In the genomic region with DNA sequence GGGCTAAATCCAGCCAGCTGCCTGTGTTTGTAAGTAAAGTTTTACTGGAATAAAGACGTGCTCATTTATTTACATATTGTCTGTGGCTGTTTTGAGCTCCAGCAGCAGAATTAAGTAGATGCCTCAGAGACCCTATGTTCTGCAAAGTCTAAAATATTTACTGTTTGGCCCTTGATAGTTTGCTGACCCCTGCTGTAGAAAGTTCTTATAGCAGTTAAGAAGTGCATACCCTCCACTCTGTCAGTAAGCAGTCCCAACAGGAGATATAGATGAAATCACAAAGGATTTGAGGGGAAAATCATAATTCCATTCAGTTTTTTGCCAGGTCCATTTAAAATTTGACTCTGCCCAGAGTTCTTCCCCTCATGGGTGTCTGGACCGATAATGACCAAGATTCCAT, we compare ENCODE assay signal across 8 cellular contexts. TPM values are rescaled to one million over a fixed set of nuclear protein-coding genes. Genes with fewer than 3 reads are reported as not detected.
DNase-seq lines count a peak whose midpoint lies in the region; ATAC-seq and TF ChIP-seq lines count a peak whose summit lies in the region.

No MANE protein-coding gene starts in this region.

- no peaks in the 10 kb centered on the region for H3K27me3 Mint-ChIP-seq in CD4-positive, alpha-beta T cell

- H3K79me2 ChIP-seq in HCT116 (ENCODE audit: insufficient read depth, low read length) = no peaks in the 10 kb centered on the region

- no peak overlapping the region for H3K4me3 Mint-ChIP-seq in CD4-positive, alpha-beta T cell

- POLR2A ChIA-PET in CD4-positive, alpha-beta T cell (lab: Charles Lee) = no interaction called here
- POLR2A ChIA-PET in HCT116 (lab: Charles Lee) = no interaction called here

- H3K27me3 ChIP-seq in CD4-positive, alpha-beta T cell (ENCODE audit: control insufficient read depth, insufficient read depth, low read length) = no peaks in the 10 kb centered on the region
- H3K27me3 ChIP-seq in HCT116 (ENCODE audit: insufficient read depth, low read length) = no peaks in the 10 kb centered on the region

- DNase-seq in CD4-positive, alpha-beta T cell = no peak
- DNase-seq in HCT116 (ENCODE audit: low read depth, low spot score) = no peak
- DNase-seq in left kidney (ENCODE audit: low read depth, low spot score) = peak; percentile 46
- no peak for DNase-seq in lower leg skin (ENCODE audit: low spot score in 2 of 2)
- no peak for DNase-seq in nucleus accumbens (lab: John Stamatoyannopoulos, UW)
- no peak for DNase-seq in RPMI8226

- H2AFZ ChIP-seq in HCT116 (ENCODE audit: low read depth, low read length, poor library complexity, severe bottlenecking) = no peak overlapping the region

- peaks cover 96% of the 10 kb centered on the region for H3K36me3 Mint-ChIP-seq in CD4-positive, alpha-beta T cell (ENCODE audit: low read depth)

- peaks cover 24 to 34% of the 10 kb centered on the region in 2 experiments; a peak in 3 of 4 replicates for H3K36me3 ChIP-seq in HCT116 (ENCODE audit: control insufficient read depth in 1 of 2, insufficient read depth in 2 of 2, low read length in 2 of 2)

- TF ChIP-seq CTCF in CD4-positive, alpha-beta T cell (IDR thresholded peaks at IDR 0.05) = peak; percentile 27
- peak; percentile 36 to 71 (median 56); a peak in 5 of 6 replicates for TF ChIP-seq CTCF in HCT116 (IDR thresholded peaks at IDR 0.05 in 2 of 3, conservative IDR thresholded peaks at IDR 0.05 in 1 of 3; ENCODE audit: borderline replicate concordance in 1 of 3, insufficient read depth in 1 of 3, low read depth in 2 of 3, low read length in 2 of 3)
- peak; percentile 48; the same call in 1 of the 2 replicates for TF ChIP-seq CTCF in WI38 (IDR thresholded peaks at IDR 0.05; ENCODE audit: low read depth, low read length)
- TF ChIP-seq CTCF in lower leg skin (IDR thresholded peaks at IDR 0.05) = no peak

- no peaks in the 10 kb centered on the region for H4K20me1 ChIP-seq in HCT116 (ENCODE audit: insufficient read depth)

- peak; percentile 72 for TF ChIP-seq RAD21 in HCT116 (IDR thresholded peaks at IDR 0.05; ENCODE audit: low read depth)

- no peaks in the 10 kb centered on the region for H3K9me3 ChIP-seq in CD4-positive, alpha-beta T cell (ENCODE audit: control insufficient read depth, low read length)
- H3K9me3 ChIP-seq in HCT116 (ENCODE audit: control insufficient read depth in 1 of 2, insufficient read depth in 1 of 2, low read depth in 1 of 2, low read length in 2 of 2) = no peaks in the 10 kb centered on the region

- no peak overlapping the region for H3K27ac ChIP-seq in CD4-positive, alpha-beta T cell (ENCODE audit: low read depth, low read length)
- H3K27ac ChIP-seq in HCT116 (ENCODE audit: low read depth, low read length) = no peak overlapping the region

- no peak for TF ChIP-seq POLR2A in HCT116 (IDR thresholded peaks at IDR 0.05; ENCODE audit: borderline replicate concordance, extremely low read depth, insufficient read depth, insufficient read length)
- no peak for TF ChIP-seq POLR2A in lower leg skin (IDR thresholded peaks at IDR 0.05)

- intact Hi-C loops in CD4-positive, alpha-beta T cell (cut with DNase I, micrococcal nuclease) = loop anchor here in 1 of 2 experiments (5.0 kb wide), 1 partner anchor 807 kb away; no protein-coding TSS in a partner anchor
- intact Hi-C loops in HCT116 (cut with micrococcal nuclease) = loop anchor here (5.0 to 10.0 kb wide), 2 partner anchors 202 to 810 kb away; no protein-coding TSS in a partner anchor
- intact Hi-C loops in lower leg skin (cut with DNase I; ENCODE audit: low total_unique reads) = no loop called here

- no peaks in the 10 kb centered on the region for H3K9me3 Mint-ChIP-seq in CD4-positive, alpha-beta T cell

- no TSS peak for BruUV-seq in HCT116 (replicated peaks; lab: Mats Ljungman, UMichigan)

- no peaks in the 10 kb centered on the region for H3K9me2 ChIP-seq in HCT116 (ENCODE audit: insufficient read depth)

- no peak overlapping the region for H3K9ac ChIP-seq in HCT116 (ENCODE audit: low read length)

- no peak overlapping the region for H3K4me3 ChIP-seq in HCT116 (replicated peaks in 1 of 2; ENCODE audit: low read depth in 1 of 2, low read length in 2 of 2)
- no peak overlapping the region for H3K4me3 ChIP-seq in WI38 (ENCODE audit: low read depth, low read length)
- H3K4me3 ChIP-seq in lower leg skin (ENCODE audit: low read depth, poor library complexity, severe bottlenecking) = no peak overlapping the region

- CTCF ChIA-PET in CD4-positive, alpha-beta T cell (lab: Charles Lee) = interaction anchor here (0.9 to 1.2 kb wide), 2 partner anchors 10 to 16 kb away, joined by 3 read pairs; no protein-coding TSS in a partner anchor
- CTCF ChIA-PET in HCT116 (lab: Charles Lee) = no interaction called here

- ATAC-seq in CD4-positive, alpha-beta T cell (ENCODE audit: poor library complexity) = peak; percentile 34
- ATAC-seq in HCT116 = peak; percentile 76
- no peak for ATAC-seq in HG02870 (IDR thresholded peaks at IDR 0.05; ENCODE audit: unreplicated experiment)

- RAD21 ChIA-PET in HCT116 (lab: Charles Lee; ENCODE audit: low non-redundant PET in 1 of 2, low total read pairs in 2 of 2, uncharacterized antibody in 2 of 2, unreplicated experiment in 2 of 2) = no interaction called here

- no peaks in the 10 kb centered on the region for H3K4me1 ChIP-seq in HCT116 (ENCODE audit: control insufficient read depth in 1 of 2, insufficient read depth in 2 of 2, low read length in 2 of 2)

- H3K4me2 ChIP-seq in HCT116 (ENCODE audit: low read length) = no peak overlapping the region

- WGBS in lower leg skin, 2 donors = 76 to 79% methylated on average over 2 of the region's 2 CpGs

- H3K4me1 Mint-ChIP-seq in CD4-positive, alpha-beta T cell (ENCODE audit: low read depth) = peaks cover 25% of the 10 kb centered on the region

- H3K27ac Mint-ChIP-seq in CD4-positive, alpha-beta T cell = peak overlapping the region; percentile 71

TF ChIP-seq in HCT116, 20 proteins besides CTCF, POLR2A, EP300 and RAD21:
- TF ChIP-seq CEBPB (IDR thresholded peaks at IDR 0.05; ENCODE audit: low read depth) (no peak), EGR1 (IDR thresholded peaks at IDR 0.05; ENCODE audit: low read depth) (no peak), ZNF274 (IDR thresholded peaks at IDR 0.05; ENCODE audit: low read depth, low read length) (no peak), EZH2phosphoT487 (IDR thresholded peaks at IDR 0.05; ENCODE audit: borderline replicate concordance) (no peak), FOSL1 (IDR thresholded peaks at IDR 0.05; ENCODE audit: low read depth) (no peak), EZH2 (IDR thresholded peaks at IDR 0.05) (no peak), YY1 (IDR thresholded peaks at IDR 0.05; ENCODE audit: extremely low read depth, insufficient replicate concordance, low read depth, low read length) (no peak), TCF7L2 (IDR thresholded peaks at IDR 0.05; ENCODE audit: borderline replicate concordance, extremely low read depth, insufficient read depth, insufficient read length) (no peak)
- TF ChIP-seq, protein P1, sequence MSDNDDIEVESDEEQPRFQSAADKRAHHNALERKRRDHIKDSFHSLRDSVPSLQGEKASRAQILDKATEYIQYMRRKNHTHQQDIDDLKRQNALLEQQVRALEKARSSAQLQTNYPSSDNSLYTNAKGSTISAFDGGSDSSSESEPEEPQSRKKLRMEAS (IDR thresholded peaks at IDR 0.05) = no peak
TF ChIP-seq in HCT116: peak in this region for 0.

RNA-seq across cellular contexts. Expression of a gene that starts 50.1 kb away (rescaled TPM):
- total RNA-seq in CD4-positive, alpha-beta T cell = 10 to 100 TPM; 19.8 to 21.5 TPM
- 117 TPM for total RNA-seq in HCT116 (2021; ENCODE audit: unreplicated experiment)
- polyA plus RNA-seq in HCT116 (2012) = 192 and 214 TPM in 2 replicates
- 10 to 100 TPM; 12.3 to 19.1 (median 14.0) TPM for total RNA-seq in lower leg skin

Comparison
In these comparisons a context has a peak if more than half of its experiments do, and no peak if none do; other contexts are left out.
1. CTCF ChIP-seq: peak in CD4-positive, alpha-beta T cell (single experiment), HCT116 (3 of 3) and WI38 (single experiment); none in lower leg skin (0 of 3).